ENCODE assay signal across 11 cellular contexts in the genomic region with DNA sequence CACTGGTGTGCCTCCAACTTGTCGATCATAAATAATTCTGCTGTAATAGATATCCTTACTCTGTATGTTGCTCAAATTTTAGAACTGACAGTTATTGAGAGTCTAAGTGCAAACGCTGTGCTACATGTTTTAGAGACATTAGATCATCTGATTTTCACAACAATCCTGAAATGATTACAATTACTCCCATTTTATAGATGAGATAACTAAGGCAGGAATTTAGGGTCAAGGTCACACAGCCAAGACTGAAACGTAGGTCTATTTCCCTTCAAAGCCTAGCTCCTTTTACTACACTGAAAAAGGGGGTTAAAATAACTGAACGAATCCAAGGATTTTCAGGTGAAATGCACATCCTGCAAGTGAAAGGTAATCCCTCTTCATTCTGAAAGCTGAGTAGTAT. TPM values are rescaled to one million over a fixed set of nuclear protein-coding genes. Genes with fewer than 3 reads are reported as not detected.
DNase-seq lines count a peak whose midpoint lies in the region; ATAC-seq lines count a peak whose summit lies in the region.
"Had no signal": no experiment of that assay in that cellular context is flagged by ENCODE, and none has a peak within 500 bp of the region (broad histone marks: within the 10 kb centered on the region; RNA-seq: fewer than 3 reads in every experiment).

No MANE protein-coding gene starts in this region.

- no peak for DNase-seq in activated naive CD4-positive, alpha-beta T cell treated with anti-CD3 and anti-CD28 coated beads, Interleukin-2, amount 10 ng/mL, durations not matched to agents 7 days and 5 days
- DNase-seq in activated naive CD4-positive, alpha-beta T cell treated with anti-CD3 and anti-CD28 coated beads, Interleukin-2, amount 50 U/mL, for 16 hours, result no peak
- no peak for DNase-seq in activated T-helper 1 cell treated with anti-CD3 and anti-CD28 coated beads, Interleukin-12 subunit alpha, Interleukin-12 subunit beta, Interleukin-2, Interleukin-4 antibody, amounts not matched to agents 30 ng/mL and 10 ng/mL and 1 ng/mL, durations not matched to agents 14 hours and 24 hours and 36 hours (ENCODE audit: low spot score)
- no peak for DNase-seq in activated CD4-positive, alpha-beta memory T cell treated with anti-CD3 and anti-CD28 coated beads, Interleukin-2, amount 10 ng/mL, durations not matched to agents 7 days and 5 days
- DNase-seq: NCI-H2171; stimulated activated CD4-positive, alpha-beta T cell treated with anti-CD3 and anti-CD28 coated beads, Interleukin-4, amount 100 ng/mL, for 4 hours had no signal

- H3K9ac ChIP-seq in iPS-20b (ENCODE audit: low read depth, low read length) (no peak overlapping the region), subcutaneous abdominal adipose tissue (ENCODE audit: low read length in 5 of 5) (peak overlapping the region in 2 of 5 donors; percentile 96 to 99)

- no peak overlapping the region for H3K27ac Mint-ChIP-seq in activated naive CD4-positive, alpha-beta T cell treated with anti-CD3 and anti-CD28 coated beads, Interleukin-2, amount 10 ng/mL, durations not matched to agents 7 days and 5 days
- no peak overlapping the region for H3K27ac Mint-ChIP-seq in activated T-helper 1 cell treated with anti-CD3 and anti-CD28 coated beads, Interleukin-12 subunit alpha, Interleukin-12 subunit beta, Interleukin-2, Interleukin-4 antibody, amounts not matched to agents 30 ng/mL and 10 ng/mL and 1 ng/mL, durations not matched to agents 14 hours and 24 hours and 36 hours
- no peak overlapping the region for H3K27ac Mint-ChIP-seq in activated CD4-positive, alpha-beta memory T cell treated with anti-CD3 and anti-CD28 coated beads, Interleukin-2, amount 10 ng/mL, durations not matched to agents 7 days and 5 days

- POLR2A ChIA-PET in activated CD4-positive, alpha-beta memory T cell treated with anti-CD3 and anti-CD28 coated beads, Interleukin-2, amount 10 ng/mL, durations not matched to agents 7 days and 5 days (lab: Charles Lee), result interaction anchor here (1.1 to 4.4 kb wide), 3 partner anchors 10 to 714 kb away, joined by 4 to 67 read pairs (median 26); a partner anchor contains a TSS

- H3K36me3 Mint-ChIP-seq in activated naive CD4-positive, alpha-beta T cell treated with anti-CD3 and anti-CD28 coated beads, Interleukin-2, amount 10 ng/mL, durations not matched to agents 7 days and 5 days, result peaks cover 2% of the 10 kb centered on the region
- H3K36me3 Mint-ChIP-seq in activated T-helper 1 cell treated with anti-CD3 and anti-CD28 coated beads, Interleukin-12 subunit alpha, Interleukin-12 subunit beta, Interleukin-2, Interleukin-4 antibody, amounts not matched to agents 30 ng/mL and 10 ng/mL and 1 ng/mL, durations not matched to agents 14 hours and 24 hours and 36 hours (ENCODE audit: low read depth), result peaks cover 2% of the 10 kb centered on the region
- no peaks in the 10 kb centered on the region for H3K36me3 Mint-ChIP-seq in activated CD4-positive, alpha-beta memory T cell treated with anti-CD3 and anti-CD28 coated beads, Interleukin-2, amount 10 ng/mL, durations not matched to agents 7 days and 5 days (ENCODE audit: low read depth)

- no peaks in the 10 kb centered on the region for H3K36me3 ChIP-seq in iPS-20b (ENCODE audit: insufficient read depth, low read depth, low read length)
- no peaks in the 10 kb centered on the region for H3K36me3 ChIP-seq in subcutaneous abdominal adipose tissue (ENCODE audit: control insufficient read depth in 5 of 5, insufficient read depth in 5 of 5, low read length in 5 of 5)

- H3K27me3 Mint-ChIP-seq in activated naive CD4-positive, alpha-beta T cell treated with anti-CD3 and anti-CD28 coated beads, Interleukin-2, amount 10 ng/mL, durations not matched to agents 7 days and 5 days, result no peaks in the 10 kb centered on the region
- no peaks in the 10 kb centered on the region for H3K27me3 Mint-ChIP-seq in activated T-helper 1 cell treated with anti-CD3 and anti-CD28 coated beads, Interleukin-12 subunit alpha, Interleukin-12 subunit beta, Interleukin-2, Interleukin-4 antibody, amounts not matched to agents 30 ng/mL and 10 ng/mL and 1 ng/mL, durations not matched to agents 14 hours and 24 hours and 36 hours (ENCODE audit: insufficient read depth)
- H3K27me3 Mint-ChIP-seq in activated CD4-positive, alpha-beta memory T cell treated with anti-CD3 and anti-CD28 coated beads, Interleukin-2, amount 10 ng/mL, durations not matched to agents 7 days and 5 days, result no peaks in the 10 kb centered on the region

- H3K4me3 ChIP-seq in iPS-20b (ENCODE audit: low read length), result 0 out of 2 replicates have a peak overlapping the region, but pooled peaks have one; percentile 95
- peak overlapping the region in 2 of 5 donors; percentile 13 to 96 for H3K4me3 ChIP-seq in subcutaneous abdominal adipose tissue (ENCODE audit: low read depth in 1 of 5, low read length in 5 of 5)

- H3K27me3 ChIP-seq in iPS-20b (ENCODE audit: insufficient read depth, low read length) (no peaks in the 10 kb centered on the region), subcutaneous abdominal adipose tissue (ENCODE audit: control insufficient read depth in 5 of 5, insufficient read depth in 4 of 5, low read length in 5 of 5) (no peaks in the 10 kb centered on the region)

- H3K27ac ChIP-seq in iPS-20b (ENCODE audit: low read length) (no peak overlapping the region), subcutaneous abdominal adipose tissue (ENCODE audit: low read depth, low read length) (peak overlapping the region; percentile 97)

- H3K9me3 ChIP-seq in iPS-20b (ENCODE audit: insufficient read depth, low read depth, low read length), result no peaks in the 10 kb centered on the region
- H3K9me3 ChIP-seq in subcutaneous abdominal adipose tissue (ENCODE audit: control insufficient read depth in 5 of 5, low read length in 5 of 5), result no peaks in the 10 kb centered on the region

- intact Hi-C loops in activated T-helper 1 cell treated with anti-CD3 and anti-CD28 coated beads, Interleukin-12 subunit alpha, Interleukin-12 subunit beta, Interleukin-2, Interleukin-4 antibody, amounts not matched to agents 30 ng/mL and 10 ng/mL and 1 ng/mL, durations not matched to agents 14 hours and 24 hours and 36 hours (cut with micrococcal nuclease), result no loop called here

- peaks cover 29% of the 10 kb centered on the region for H3K4me1 Mint-ChIP-seq in activated naive CD4-positive, alpha-beta T cell treated with anti-CD3 and anti-CD28 coated beads, Interleukin-2, amount 10 ng/mL, durations not matched to agents 7 days and 5 days
- H3K4me1 Mint-ChIP-seq in activated T-helper 1 cell treated with anti-CD3 and anti-CD28 coated beads, Interleukin-12 subunit alpha, Interleukin-12 subunit beta, Interleukin-2, Interleukin-4 antibody, amounts not matched to agents 30 ng/mL and 10 ng/mL and 1 ng/mL, durations not matched to agents 14 hours and 24 hours and 36 hours (ENCODE audit: low read depth), result peaks cover 38% of the 10 kb centered on the region
- H3K4me1 Mint-ChIP-seq in activated CD4-positive, alpha-beta memory T cell treated with anti-CD3 and anti-CD28 coated beads, Interleukin-2, amount 10 ng/mL, durations not matched to agents 7 days and 5 days, result peaks cover 34% of the 10 kb centered on the region

- CTCF ChIA-PET in activated naive CD4-positive, alpha-beta T cell treated with anti-CD3 and anti-CD28 coated beads, Interleukin-2, amount 10 ng/mL, durations not matched to agents 7 days and 5 days (lab: Charles Lee), result interaction anchor here (0.8 kb wide), 1 partner anchor 149 kb away, joined by 3 read pairs; no protein-coding TSS in a partner anchor
- CTCF ChIA-PET in activated CD4-positive, alpha-beta memory T cell treated with anti-CD3 and anti-CD28 coated beads, Interleukin-2, amount 10 ng/mL, durations not matched to agents 7 days and 5 days (lab: Charles Lee), result interaction anchor here (3.5 to 4.3 kb wide), 2 partner anchors 148 to 218 kb away, joined by 21 to 27 read pairs; no protein-coding TSS in a partner anchor

- no peaks in the 10 kb centered on the region for H3K9me3 Mint-ChIP-seq in activated naive CD4-positive, alpha-beta T cell treated with anti-CD3 and anti-CD28 coated beads, Interleukin-2, amount 10 ng/mL, durations not matched to agents 7 days and 5 days
- no peaks in the 10 kb centered on the region for H3K9me3 Mint-ChIP-seq in activated T-helper 1 cell treated with anti-CD3 and anti-CD28 coated beads, Interleukin-12 subunit alpha, Interleukin-12 subunit beta, Interleukin-2, Interleukin-4 antibody, amounts not matched to agents 30 ng/mL and 10 ng/mL and 1 ng/mL, durations not matched to agents 14 hours and 24 hours and 36 hours
- H3K9me3 Mint-ChIP-seq in activated CD4-positive, alpha-beta memory T cell treated with anti-CD3 and anti-CD28 coated beads, Interleukin-2, amount 10 ng/mL, durations not matched to agents 7 days and 5 days, result no peaks in the 10 kb centered on the region

- H3K4me1 ChIP-seq in iPS-20b (ENCODE audit: insufficient read depth, low read length) (peaks cover 13% of the 10 kb centered on the region; the same call in 1 of the 2 replicates), subcutaneous abdominal adipose tissue (ENCODE audit: control insufficient read depth in 5 of 5, insufficient read depth in 5 of 5, low read length in 5 of 5) (peaks cover 0 to 43% (median 36%) of the 10 kb centered on the region in 5 donors)

- ATAC-seq in GM21737 (IDR thresholded peaks at IDR 0.05; ENCODE audit: unreplicated experiment) (no peak), HG03108 (IDR thresholded peaks at IDR 0.05; ENCODE audit: unreplicated experiment) (no peak)

- H3K4me3 Mint-ChIP-seq in activated naive CD4-positive, alpha-beta T cell treated with anti-CD3 and anti-CD28 coated beads, Interleukin-2, amount 10 ng/mL, durations not matched to agents 7 days and 5 days, result peak overlapping the region; percentile 81
- peak overlapping the region; percentile 91 for H3K4me3 Mint-ChIP-seq in activated T-helper 1 cell treated with anti-CD3 and anti-CD28 coated beads, Interleukin-12 subunit alpha, Interleukin-12 subunit beta, Interleukin-2, Interleukin-4 antibody, amounts not matched to agents 30 ng/mL and 10 ng/mL and 1 ng/mL, durations not matched to agents 14 hours and 24 hours and 36 hours
- no peak overlapping the region for H3K4me3 Mint-ChIP-seq in activated CD4-positive, alpha-beta memory T cell treated with anti-CD3 and anti-CD28 coated beads, Interleukin-2, amount 10 ng/mL, durations not matched to agents 7 days and 5 days

RNA-seq across cellular contexts. Expression of a gene that starts 2.7 kb away (rescaled TPM):
- total RNA-seq in activated T-helper 1 cell treated with anti-CD3 and anti-CD28 coated beads, Interleukin-12 subunit alpha, Interleukin-12 subunit beta, Interleukin-2, Interleukin-4 antibody, amounts not matched to agents 30 ng/mL and 10 ng/mL and 1 ng/mL, durations not matched to agents 14 hours and 24 hours and 36 hours, result 20.9 and 24.0 TPM in 2 replicates
- total RNA-seq in activated CD4-positive, alpha-beta memory T cell treated with anti-CD3 and anti-CD28 coated beads, Interleukin-2, amount 10 ng/mL, durations not matched to agents 7 days and 5 days, result 10 to 100 TPM; 26.4 to 27.1 TPM

RNA-seq across cellular contexts. Expression of a gene that starts 3.1 kb away (rescaled TPM):
- total RNA-seq in activated T-helper 1 cell treated with anti-CD3 and anti-CD28 coated beads, Interleukin-12 subunit alpha, Interleukin-12 subunit beta, Interleukin-2, Interleukin-4 antibody, amounts not matched to agents 30 ng/mL and 10 ng/mL and 1 ng/mL, durations not matched to agents 14 hours and 24 hours and 36 hours, result 33.7 and 36.9 TPM in 2 replicates
- 10 to 100 TPM; 61.4 to 61.5 TPM for total RNA-seq in activated CD4-positive, alpha-beta memory T cell treated with anti-CD3 and anti-CD28 coated beads, Interleukin-2, amount 10 ng/mL, durations not matched to agents 7 days and 5 days

RNA-seq across cellular contexts. Expression of a gene that starts 19.8 kb away (rescaled TPM):
- total RNA-seq in activated T-helper 1 cell treated with anti-CD3 and anti-CD28 coated beads, Interleukin-12 subunit alpha, Interleukin-12 subunit beta, Interleukin-2, Interleukin-4 antibody, amounts not matched to agents 30 ng/mL and 10 ng/mL and 1 ng/mL, durations not matched to agents 14 hours and 24 hours and 36 hours, result not detected in 2 replicates
- under 1 TPM; 0.05 to 0.13 TPM for total RNA-seq in activated CD4-positive, alpha-beta memory T cell treated with anti-CD3 and anti-CD28 coated beads, Interleukin-2, amount 10 ng/mL, durations not matched to agents 7 days and 5 days
- total RNA-seq: lung microvascular endothelial cell had no signal
